8 cellular contexts compared by ENCODE assay signal in genomic region chr22:28883657-28883916, GRCh38. TPM values are rescaled to one million over a fixed set of nuclear protein-coding genes. Genes with fewer than 3 reads are reported as not detected.
DNase-seq lines count a peak whose midpoint lies in the region; ATAC-seq, FAIRE-seq and TF ChIP-seq lines count a peak whose summit lies in the region.

No MANE protein-coding gene starts in this region.

- H3K4me3 ChIP-seq in RWPE2 (ENCODE audit: severe bottlenecking), result peak overlapping the region; percentile 76
- peak overlapping the region in 2 of 3 experiments; percentile 46 to 73 for H3K4me3 ChIP-seq in keratinocyte (ENCODE audit: control insufficient read depth in 2 of 3, extremely low read depth in 1 of 3, insufficient read depth in 2 of 3, low read depth in 1 of 3, low read length in 3 of 3)
- H3K4me3 ChIP-seq in transverse colon, result peak overlapping the region; percentile 35 to 90 (median 77)

- H3K27me3 ChIP-seq in RWPE2 (ENCODE audit: insufficient read depth, poor library complexity, severe bottlenecking) (no peaks in the 10 kb centered on the region), keratinocyte (ENCODE audit: control insufficient read depth, extremely low read depth, insufficient read depth, low read length) (no peaks in the 10 kb centered on the region), transverse colon (no peaks in the 10 kb centered on the region)

- intact Hi-C loops in activated CD4-positive, alpha-beta T cell treated with anti-CD3 and anti-CD28 coated beads, Interleukin-2, amount 10 ng/mL, durations not matched to agents 24 days and 14 days (cut with micrococcal nuclease), result loop anchor here (1.0 to 2.0 kb wide), 2 partner anchors 24 to 965 kb away; partner anchors contain the start of gene PITPNB
- intact Hi-C loops in transverse colon (cut with DNase I; ENCODE audit: low total_unique reads), result no loop called here

- no peak for DNase-seq in activated CD4-positive, alpha-beta T cell treated with anti-CD3 and anti-CD28 coated beads, Interleukin-2, amount 10 ng/mL, durations not matched to agents 24 days and 14 days
- DNase-seq in activated CD4-positive, alpha-beta T cell treated with anti-CD3 and anti-CD28 coated beads, Interleukin-2, amount 50 U/mL, for 48 hours, result no peak
- DNase-seq in RWPE2 (ENCODE audit: low spot score) (no peak), keratinocyte (ENCODE audit: low read depth, low spot score) (no peak), transverse colon (no peak), immature natural killer cell (no peak), GOT3 (lab: John Stamatoyannopoulos, UW) (no peak)

- H3K27ac Mint-ChIP-seq in activated CD4-positive, alpha-beta T cell treated with anti-CD3 and anti-CD28 coated beads, Interleukin-2, amount 10 ng/mL, durations not matched to agents 24 days and 14 days, result no peak overlapping the region
- no peak overlapping the region for H3K27ac Mint-ChIP-seq in immature natural killer cell

- no peak for ATAC-seq in RWPE2 (ENCODE audit: low read depth)
- no peak for ATAC-seq in HG03439 (IDR thresholded peaks at IDR 0.05; ENCODE audit: unreplicated experiment)

- H3K27ac ChIP-seq in RWPE2 (ENCODE audit: poor library complexity, severe bottlenecking) (peak overlapping the region; percentile 42), keratinocyte (ENCODE audit: control insufficient read depth, insufficient read depth, low read length) (no peak overlapping the region), transverse colon (peak overlapping the region; percentile 81 to 89 (median 84))

- H3K4me1 ChIP-seq in RWPE2 (ENCODE audit: insufficient read depth, poor library complexity, severe bottlenecking) (peaks cover 4% of the 10 kb centered on the region), keratinocyte (ENCODE audit: control insufficient read depth, extremely low read depth, insufficient read depth, low read length) (peaks cover 18% of the 10 kb centered on the region), transverse colon (peaks cover 4 to 46% (median 35%) of the 10 kb centered on the region in 4 donors)

- TF ChIP-seq POLR2A in transverse colon (IDR thresholded peaks at IDR 0.05), result no peak

- dilution Hi-C loops in keratinocyte (cut with MboI; ENCODE audit: extremely low pct_ligation_motif_present, low sequenced_read_pairs), result no loop called here

- H3K4me2 ChIP-seq in keratinocyte (ENCODE audit: control insufficient read depth, extremely low read depth, insufficient read depth, low read depth, low read length), result no peak overlapping the region

- WGBS in transverse colon (ENCODE audit: low coverage in 1 of 2), 2 donors, result 0% methylated on average over 8 of the region's 48 CpGs; no CpG with 5 or more reads in 1 of the 2 donors

- peak overlapping the region; percentile 66 for H3K9ac ChIP-seq in keratinocyte (ENCODE audit: control insufficient read depth, extremely low read depth, insufficient read depth, low read length)

- no peak for TF ChIP-seq EP300 in transverse colon (IDR thresholded peaks at IDR 0.05; ENCODE audit: low read depth)

- H4K20me1 ChIP-seq in keratinocyte (ENCODE audit: control insufficient read depth, extremely low read depth, insufficient read depth, low read length), result peaks cover 9% of the 10 kb centered on the region

- H3K9me1 ChIP-seq in keratinocyte (ENCODE audit: control insufficient read depth, extremely low read depth, insufficient read depth, low read length), result peaks cover 2% of the 10 kb centered on the region

- TF ChIP-seq CTCF in RWPE2 (IDR thresholded peaks at IDR 0.05; ENCODE audit: poor library complexity, severe bottlenecking) (no peak), keratinocyte (optimal IDR thresholded peaks at IDR 0.05 in 1 of 3, IDR thresholded peaks at IDR 0.05 in 1 of 3, conservative IDR thresholded peaks at IDR 0.05 in 1 of 3; ENCODE audit: extremely low read depth in 1 of 3, insufficient read depth in 2 of 3, low read length in 3 of 3) (no peak), transverse colon (IDR thresholded peaks at IDR 0.05) (no peak)

- H3K27me3 Mint-ChIP-seq in activated CD4-positive, alpha-beta T cell treated with anti-CD3 and anti-CD28 coated beads, Interleukin-2, amount 10 ng/mL, durations not matched to agents 24 days and 14 days, result peaks cover 67% of the 10 kb centered on the region
- peaks cover 9 to 16% (median 11%) of the 10 kb centered on the region in 3 donors for H3K27me3 Mint-ChIP-seq in immature natural killer cell (ENCODE audit: low read depth in 3 of 3)

- peak overlapping the region; percentile 80 for H3K4me3 Mint-ChIP-seq in activated CD4-positive, alpha-beta T cell treated with anti-CD3 and anti-CD28 coated beads, Interleukin-2, amount 10 ng/mL, durations not matched to agents 24 days and 14 days
- H3K4me3 Mint-ChIP-seq in immature natural killer cell, result peak overlapping the region in 2 of 5 donors; percentile 14 to 89

- no peak for FAIRE-seq in keratinocyte (lab: Jason Lieb, UNC)

- in situ Hi-C loops in transverse colon (cut with MboI; ENCODE audit: low pct_ligation_motif_present in 1 of 4, low pct_unique_long_range_greater_than_20kb in 1 of 4, low sequenced_read_pairs in 3 of 4), result no loop called here

- H2AFZ ChIP-seq in keratinocyte (ENCODE audit: control insufficient read depth, low read length), result peak overlapping the region; percentile 51

- no peaks in the 10 kb centered on the region for H3K36me3 ChIP-seq in RWPE2 (ENCODE audit: low read depth)
- no peaks in the 10 kb centered on the region for H3K36me3 ChIP-seq in keratinocyte (ENCODE audit: control insufficient read depth in 2 of 2, extremely low read depth in 1 of 2, insufficient read depth in 2 of 2, low read length in 2 of 2)
- H3K36me3 ChIP-seq in transverse colon, result no peaks in the 10 kb centered on the region

- peaks cover 39% of the 10 kb centered on the region for H3K79me2 ChIP-seq in keratinocyte (ENCODE audit: control insufficient read depth, insufficient read depth, low read length)

- H3K9me3 ChIP-seq in RWPE2 (ENCODE audit: severe bottlenecking) (no peaks in the 10 kb centered on the region), keratinocyte (ENCODE audit: control insufficient read depth, low read depth, low read length) (no peaks in the 10 kb centered on the region), transverse colon (no peaks in the 10 kb centered on the region)

- H3K4me1 Mint-ChIP-seq in activated CD4-positive, alpha-beta T cell treated with anti-CD3 and anti-CD28 coated beads, Interleukin-2, amount 10 ng/mL, durations not matched to agents 24 days and 14 days, result peaks cover 8% of the 10 kb centered on the region
- peaks cover 20 to 29% of the 10 kb centered on the region in 2 donors for H3K4me1 Mint-ChIP-seq in immature natural killer cell

- H3K9me3 Mint-ChIP-seq in activated CD4-positive, alpha-beta T cell treated with anti-CD3 and anti-CD28 coated beads, Interleukin-2, amount 10 ng/mL, durations not matched to agents 24 days and 14 days, result no peaks in the 10 kb centered on the region
- H3K9me3 Mint-ChIP-seq in immature natural killer cell, result no peaks in the 10 kb centered on the region

- no peaks in the 10 kb centered on the region for H3K36me3 Mint-ChIP-seq in activated CD4-positive, alpha-beta T cell treated with anti-CD3 and anti-CD28 coated beads, Interleukin-2, amount 10 ng/mL, durations not matched to agents 24 days and 14 days (ENCODE audit: low read depth)
- H3K36me3 Mint-ChIP-seq in immature natural killer cell, result peaks cover 0 to 4% (median 0%) of the 10 kb centered on the region in 3 donors

RNA-seq across cellular contexts. Expression of gene ZNRF3, which starts 0.2 kb away (rescaled TPM):
- total RNA-seq in activated CD4-positive, alpha-beta T cell treated with anti-CD3 and anti-CD28 coated beads, Interleukin-2, amount 10 ng/mL, durations not matched to agents 24 days and 14 days, result 2.0 and 2.3 TPM in 2 replicates
- polyA plus RNA-seq in keratinocyte, result 2.1 to 4.0 TPM (median 2.6 TPM) in 3 replicates
- 1.1 TPM for polyA plus RNA-seq in keratinocyte (2011; ENCODE audit: low read depth)
- polyA plus RNA-seq in keratinocyte (2011; cell fraction: cytosol; rRNA removed), result 1.5 and 1.6 TPM in 2 replicates
- 6.3 and 6.8 TPM in 2 replicates for polyA plus RNA-seq in keratinocyte (2011; cell fraction: nucleus; rRNA removed)
- 1.7 and 3.6 TPM in 2 replicates for polyA plus RNA-seq in keratinocyte (2012; ENCODE audit: low replicate concordance)
- 3.3 to 7.0 TPM (median 3.6 TPM) in 3 replicates for polyA minus RNA-seq in keratinocyte
- 6.1 TPM for polyA minus RNA-seq in keratinocyte (2011; cell fraction: cytosol; rRNA and poly(A)+ RNA removed)
- 11.2 and 11.9 TPM in 2 replicates for polyA minus RNA-seq in keratinocyte (2011; cell fraction: nucleus; rRNA and poly(A)+ RNA removed)
- total RNA-seq in transverse colon, result 10 to 100 TPM in 1 of 4 donors, 1 to 10 TPM in 3; 4.5 to 10.7 (median 8.3) TPM
- under 1 TPM; 0.06 to 0.28 (median 0.18) TPM for polyA plus RNA-seq in immature natural killer cell
